ENCODE assay signal across 1 cellular context in genomic region chr10:72763201-72763600, GRCh38.
TF ChIP-seq lines count a peak whose summit lies in the region.

No MANE protein-coding gene starts in this region.

TF ChIP-seq in H1, 55 proteins besides CTCF, POLR2A, EP300 and RAD21 (continued from another document):
- TF ChIP-seq, protein P1, sequence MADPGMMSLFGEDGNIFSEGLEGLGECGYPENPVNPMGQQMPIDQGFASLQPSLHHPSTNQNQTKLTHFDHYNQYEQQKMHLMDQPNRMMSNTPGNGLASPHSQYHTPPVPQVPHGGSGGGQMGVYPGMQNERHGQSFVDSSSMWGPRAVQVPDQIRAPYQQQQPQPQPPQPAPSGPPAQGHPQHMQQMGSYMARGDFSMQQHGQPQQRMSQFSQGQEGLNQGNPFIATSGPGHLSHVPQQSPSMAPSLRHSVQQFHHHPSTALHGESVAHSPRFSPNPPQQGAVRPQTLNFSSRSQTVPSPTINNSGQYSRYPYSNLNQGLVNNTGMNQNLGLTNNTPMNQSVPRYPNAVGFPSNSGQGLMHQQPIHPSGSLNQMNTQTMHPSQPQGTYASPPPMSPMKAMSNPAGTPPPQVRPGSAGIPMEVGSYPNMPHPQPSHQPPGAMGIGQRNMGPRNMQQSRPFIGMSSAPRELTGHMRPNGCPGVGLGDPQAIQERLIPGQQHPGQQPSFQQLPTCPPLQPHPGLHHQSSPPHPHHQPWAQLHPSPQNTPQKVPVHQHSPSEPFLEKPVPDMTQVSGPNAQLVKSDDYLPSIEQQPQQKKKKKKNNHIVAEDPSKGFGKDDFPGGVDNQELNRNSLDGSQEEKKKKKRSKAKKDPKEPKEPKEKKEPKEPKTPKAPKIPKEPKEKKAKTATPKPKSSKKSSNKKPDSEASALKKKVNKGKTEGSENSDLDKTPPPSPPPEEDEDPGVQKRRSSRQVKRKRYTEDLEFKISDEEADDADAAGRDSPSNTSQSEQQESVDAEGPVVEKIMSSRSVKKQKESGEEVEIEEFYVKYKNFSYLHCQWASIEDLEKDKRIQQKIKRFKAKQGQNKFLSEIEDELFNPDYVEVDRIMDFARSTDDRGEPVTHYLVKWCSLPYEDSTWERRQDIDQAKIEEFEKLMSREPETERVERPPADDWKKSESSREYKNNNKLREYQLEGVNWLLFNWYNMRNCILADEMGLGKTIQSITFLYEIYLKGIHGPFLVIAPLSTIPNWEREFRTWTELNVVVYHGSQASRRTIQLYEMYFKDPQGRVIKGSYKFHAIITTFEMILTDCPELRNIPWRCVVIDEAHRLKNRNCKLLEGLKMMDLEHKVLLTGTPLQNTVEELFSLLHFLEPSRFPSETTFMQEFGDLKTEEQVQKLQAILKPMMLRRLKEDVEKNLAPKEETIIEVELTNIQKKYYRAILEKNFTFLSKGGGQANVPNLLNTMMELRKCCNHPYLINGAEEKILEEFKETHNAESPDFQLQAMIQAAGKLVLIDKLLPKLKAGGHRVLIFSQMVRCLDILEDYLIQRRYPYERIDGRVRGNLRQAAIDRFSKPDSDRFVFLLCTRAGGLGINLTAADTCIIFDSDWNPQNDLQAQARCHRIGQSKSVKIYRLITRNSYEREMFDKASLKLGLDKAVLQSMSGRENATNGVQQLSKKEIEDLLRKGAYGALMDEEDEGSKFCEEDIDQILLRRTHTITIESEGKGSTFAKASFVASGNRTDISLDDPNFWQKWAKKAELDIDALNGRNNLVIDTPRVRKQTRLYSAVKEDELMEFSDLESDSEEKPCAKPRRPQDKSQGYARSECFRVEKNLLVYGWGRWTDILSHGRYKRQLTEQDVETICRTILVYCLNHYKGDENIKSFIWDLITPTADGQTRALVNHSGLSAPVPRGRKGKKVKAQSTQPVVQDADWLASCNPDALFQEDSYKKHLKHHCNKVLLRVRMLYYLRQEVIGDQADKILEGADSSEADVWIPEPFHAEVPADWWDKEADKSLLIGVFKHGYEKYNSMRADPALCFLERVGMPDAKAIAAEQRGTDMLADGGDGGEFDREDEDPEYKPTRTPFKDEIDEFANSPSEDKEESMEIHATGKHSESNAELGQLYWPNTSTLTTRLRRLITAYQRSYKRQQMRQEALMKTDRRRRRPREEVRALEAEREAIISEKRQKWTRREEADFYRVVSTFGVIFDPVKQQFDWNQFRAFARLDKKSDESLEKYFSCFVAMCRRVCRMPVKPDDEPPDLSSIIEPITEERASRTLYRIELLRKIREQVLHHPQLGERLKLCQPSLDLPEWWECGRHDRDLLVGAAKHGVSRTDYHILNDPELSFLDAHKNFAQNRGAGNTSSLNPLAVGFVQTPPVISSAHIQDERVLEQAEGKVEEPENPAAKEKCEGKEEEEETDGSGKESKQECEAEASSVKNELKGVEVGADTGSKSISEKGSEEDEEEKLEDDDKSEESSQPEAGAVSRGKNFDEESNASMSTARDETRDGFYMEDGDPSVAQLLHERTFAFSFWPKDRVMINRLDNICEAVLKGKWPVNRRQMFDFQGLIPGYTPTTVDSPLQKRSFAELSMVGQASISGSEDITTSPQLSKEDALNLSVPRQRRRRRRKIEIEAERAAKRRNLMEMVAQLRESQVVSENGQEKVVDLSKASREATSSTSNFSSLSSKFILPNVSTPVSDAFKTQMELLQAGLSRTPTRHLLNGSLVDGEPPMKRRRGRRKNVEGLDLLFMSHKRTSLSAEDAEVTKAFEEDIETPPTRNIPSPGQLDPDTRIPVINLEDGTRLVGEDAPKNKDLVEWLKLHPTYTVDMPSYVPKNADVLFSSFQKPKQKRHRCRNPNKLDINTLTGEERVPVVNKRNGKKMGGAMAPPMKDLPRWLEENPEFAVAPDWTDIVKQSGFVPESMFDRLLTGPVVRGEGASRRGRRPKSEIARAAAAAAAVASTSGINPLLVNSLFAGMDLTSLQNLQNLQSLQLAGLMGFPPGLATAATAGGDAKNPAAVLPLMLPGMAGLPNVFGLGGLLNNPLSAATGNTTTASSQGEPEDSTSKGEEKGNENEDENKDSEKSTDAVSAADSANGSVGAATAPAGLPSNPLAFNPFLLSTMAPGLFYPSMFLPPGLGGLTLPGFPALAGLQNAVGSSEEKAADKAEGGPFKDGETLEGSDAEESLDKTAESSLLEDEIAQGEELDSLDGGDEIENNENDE (IDR thresholded peaks at IDR 0.05; ENCODE audit: insufficient replicate concordance, low read length): no peak
- TF ChIP-seq CREB1 (IDR thresholded peaks at IDR 0.05) (no peak), TAF7 (optimal IDR thresholded peaks at IDR 0.05; ENCODE audit: borderline replicate concordance, low read depth, low read length) (no peak), TAF1 (IDR thresholded peaks at IDR 0.05; ENCODE audit: low read depth, low read length) (no peak), JUND (IDR thresholded peaks at IDR 0.05; ENCODE audit: low read length) (no peak), RFX5 (IDR thresholded peaks at IDR 0.05; ENCODE audit: borderline replicate concordance, low read depth, low read length) (no peak), FOSL1 (IDR thresholded peaks at IDR 0.05; ENCODE audit: insufficient read depth, low read depth, low read length) (no peak), SIRT6 (IDR thresholded peaks at IDR 0.05; ENCODE audit: low read length) (no peak)
